ENCODE assay signal across 8 cellular contexts in the genomic region with DNA sequence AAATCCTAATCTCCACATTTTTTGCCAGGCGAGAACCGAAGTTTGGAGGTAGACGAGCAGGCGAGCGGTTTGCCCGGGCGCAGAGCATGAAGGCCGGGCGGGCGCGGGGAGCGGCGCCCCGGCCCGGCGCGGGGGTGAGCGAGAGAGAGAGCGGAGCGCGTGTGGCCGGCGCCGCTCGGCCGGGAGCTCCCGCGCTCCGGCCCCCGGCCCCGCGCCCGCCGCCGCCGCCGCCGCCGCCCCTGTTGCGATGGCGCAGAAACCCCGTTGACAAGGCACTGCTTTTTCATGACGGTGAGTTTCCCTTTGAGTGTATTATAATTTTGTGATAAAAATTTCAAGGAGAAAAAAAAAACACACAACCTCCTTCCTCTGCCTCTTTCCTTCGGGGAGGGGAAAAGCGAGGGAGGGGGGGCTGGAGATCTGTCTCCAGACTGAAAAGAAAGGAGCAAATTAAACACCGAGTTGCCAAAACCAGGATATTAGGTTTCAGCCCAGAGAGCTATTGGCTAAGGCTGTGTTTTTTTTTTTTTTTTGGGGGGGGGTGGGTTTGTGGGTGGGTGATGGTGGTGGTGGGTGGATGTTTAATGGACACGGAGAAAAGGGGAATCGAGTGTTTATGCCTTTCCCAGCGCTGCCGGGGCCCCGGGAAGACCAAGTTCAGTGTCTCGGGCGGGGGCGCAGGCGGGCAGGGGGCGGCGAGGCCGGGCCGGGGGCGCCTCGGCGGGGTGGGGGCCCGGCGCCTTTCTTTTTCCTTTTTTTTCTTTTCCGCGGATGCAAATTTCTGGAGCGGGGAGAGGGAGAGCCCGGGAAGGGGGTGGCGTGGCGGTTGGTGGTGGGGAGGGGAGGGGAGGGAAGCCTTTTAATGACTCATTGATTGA. TPM values are rescaled to one million over a fixed set of nuclear protein-coding genes. Genes with fewer than 3 reads are reported as not detected.
DNase-seq lines count a peak whose midpoint lies in the region; ATAC-seq and TF ChIP-seq lines count a peak whose summit lies in the region.

A gene with protein sequence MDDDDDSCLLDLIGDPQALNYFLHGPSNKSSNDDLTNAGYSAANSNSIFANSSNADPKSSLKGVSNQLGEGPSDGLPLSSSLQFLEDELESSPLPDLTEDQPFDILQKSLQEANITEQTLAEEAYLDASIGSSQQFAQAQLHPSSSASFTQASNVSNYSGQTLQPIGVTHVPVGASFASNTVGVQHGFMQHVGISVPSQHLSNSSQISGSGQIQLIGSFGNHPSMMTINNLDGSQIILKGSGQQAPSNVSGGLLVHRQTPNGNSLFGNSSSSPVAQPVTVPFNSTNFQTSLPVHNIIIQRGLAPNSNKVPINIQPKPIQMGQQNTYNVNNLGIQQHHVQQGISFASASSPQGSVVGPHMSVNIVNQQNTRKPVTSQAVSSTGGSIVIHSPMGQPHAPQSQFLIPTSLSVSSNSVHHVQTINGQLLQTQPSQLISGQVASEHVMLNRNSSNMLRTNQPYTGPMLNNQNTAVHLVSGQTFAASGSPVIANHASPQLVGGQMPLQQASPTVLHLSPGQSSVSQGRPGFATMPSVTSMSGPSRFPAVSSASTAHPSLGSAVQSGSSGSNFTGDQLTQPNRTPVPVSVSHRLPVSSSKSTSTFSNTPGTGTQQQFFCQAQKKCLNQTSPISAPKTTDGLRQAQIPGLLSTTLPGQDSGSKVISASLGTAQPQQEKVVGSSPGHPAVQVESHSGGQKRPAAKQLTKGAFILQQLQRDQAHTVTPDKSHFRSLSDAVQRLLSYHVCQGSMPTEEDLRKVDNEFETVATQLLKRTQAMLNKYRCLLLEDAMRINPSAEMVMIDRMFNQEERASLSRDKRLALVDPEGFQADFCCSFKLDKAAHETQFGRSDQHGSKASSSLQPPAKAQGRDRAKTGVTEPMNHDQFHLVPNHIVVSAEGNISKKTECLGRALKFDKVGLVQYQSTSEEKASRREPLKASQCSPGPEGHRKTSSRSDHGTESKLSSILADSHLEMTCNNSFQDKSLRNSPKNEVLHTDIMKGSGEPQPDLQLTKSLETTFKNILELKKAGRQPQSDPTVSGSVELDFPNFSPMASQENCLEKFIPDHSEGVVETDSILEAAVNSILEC (plus strand): TSS at position 242 of the 878 bp plus-strand sequence. CDS start 39,971 bp downstream, outside the sequence.

- H3K36me3 Mint-ChIP-seq in activated naive CD4-positive, alpha-beta T cell treated with anti-CD3 and anti-CD28 coated beads for 36 hours (ENCODE audit: low read depth) = peaks cover 10% of the 10 kb centered on the region

- TF ChIP-seq POLR2A in gastroesophageal sphincter (IDR thresholded peaks at IDR 0.05) = no peak

- no peaks in the 10 kb centered on the region for H3K9me3 ChIP-seq in MG63
- H3K9me3 ChIP-seq in SK-N-SH = no peaks in the 10 kb centered on the region
- no peaks in the 10 kb centered on the region for H3K9me3 ChIP-seq in gastroesophageal sphincter

- CTCF ChIA-PET in SK-N-SH (lab: Yijun Ruan, JAX) = interaction anchor here (1.5 to 1.9 kb wide), 2 partner anchors 17 to 36 kb away, joined by 4 to 6 read pairs; a partner anchor contains a TSS
- CTCF ChIA-PET in activated naive CD4-positive, alpha-beta T cell treated with anti-CD3 and anti-CD28 coated beads for 36 hours (lab: Charles Lee) = interaction anchor here (1.1 to 1.2 kb wide), 2 partner anchors 11 to 56 kb away, joined by 3 to 4 read pairs; no protein-coding TSS in a partner anchor

- TF ChIP-seq RAD21 in SK-N-SH (IDR thresholded peaks at IDR 0.05; ENCODE audit: low read length) = no peak

- peak within 1 kb of the TSS; percentile 99 for H3K9ac ChIP-seq in SK-N-SH

- peak within 1 kb of the TSS; percentile 81 for H3K4me3 Mint-ChIP-seq in activated naive CD4-positive, alpha-beta T cell treated with anti-CD3 and anti-CD28 coated beads for 36 hours

- no peaks in the 10 kb centered on the region for H4K20me1 ChIP-seq in SK-N-SH (ENCODE audit: insufficient read depth)

- H3K4me2 ChIP-seq in SK-N-SH = peak within 1 kb of the TSS; percentile 82

- peaks cover 17% of the 10 kb centered on the region for H3F3A ChIP-seq in SK-N-SH (replicated peaks; ENCODE audit: insufficient read depth)

- WGBS in SK-N-SH (ENCODE audit: low lambda C conversion rate) = 2% methylated on average over 43 of the region's 70 CpGs
- WGBS in gastroesophageal sphincter (ENCODE audit: low coverage in 1 of 2), 2 donors = 1% methylated on average over 14 to 22 of the region's 70 CpGs

- POLR2A ChIA-PET in SK-N-SH (lab: Yijun Ruan, JAX) = interaction anchor here (0.6 to 4.2 kb wide), 10 partner anchors 10 to 1694 kb away, joined by 3 to 59 read pairs (median 4); a partner anchor contains a TSS

- no peaks in the 10 kb centered on the region for H3K27me3 Mint-ChIP-seq in activated naive CD4-positive, alpha-beta T cell treated with anti-CD3 and anti-CD28 coated beads for 36 hours (ENCODE audit: low read depth)

- peaks cover 63% of the 10 kb centered on the region for H3K79me2 ChIP-seq in SK-N-SH (ENCODE audit: insufficient read depth)

- DNase-seq in Daoy (ENCODE audit: low read depth) (peak; percentile 88), MG63 (peak; percentile 70), SK-N-SH (peak; percentile 86), non-pigmented ciliary epithelial cell (ENCODE audit: low read depth) (peak; percentile 47), substantia nigra (lab: John Stamatoyannopoulos, UW) (peak in 32 of 49 donors; percentile 6 to 80 (median 54))
- peak; percentile 79 for DNase-seq in activated naive CD4-positive, alpha-beta T cell treated with anti-CD3 and anti-CD28 coated beads for 36 hours

- intact Hi-C loops in activated naive CD4-positive, alpha-beta T cell treated with anti-CD3 and anti-CD28 coated beads for 36 hours (cut with micrococcal nuclease) = loop anchor here (1.0 to 5.0 kb wide), 6 partner anchors 8 to 995 kb away; a partner anchor contains a TSS

- H3K9me2 ChIP-seq in SK-N-SH = no peaks in the 10 kb centered on the region

- no peaks in the 10 kb centered on the region for H3K9me3 Mint-ChIP-seq in activated naive CD4-positive, alpha-beta T cell treated with anti-CD3 and anti-CD28 coated beads for 36 hours

- H2AFZ ChIP-seq in SK-N-SH (ENCODE audit: low read depth) = peak within 1 kb of the TSS; percentile 73

- peaks cover 32% of the 10 kb centered on the region for H3K4me1 Mint-ChIP-seq in activated naive CD4-positive, alpha-beta T cell treated with anti-CD3 and anti-CD28 coated beads for 36 hours (ENCODE audit: low read depth)

- no peak for TF ChIP-seq CTCF in SK-N-SH (IDR thresholded peaks at IDR 0.05)
- TF ChIP-seq CTCF in gastroesophageal sphincter (IDR thresholded peaks at IDR 0.05) = no peak

- H3K36me3 ChIP-seq in MG63 (no peaks in the 10 kb centered on the region; the same call in none of the 2 replicates), SK-N-SH (replicated peaks in 1 of 2; ENCODE audit: control insufficient read depth in 1 of 2, insufficient read depth in 2 of 2, low read length in 1 of 2) (no peaks in the 10 kb centered on the region), gastroesophageal sphincter (no peaks in the 10 kb centered on the region)

- H3K27me3 ChIP-seq in MG63 (no peaks in the 10 kb centered on the region), SK-N-SH (ENCODE audit: insufficient read depth) (no peaks in the 10 kb centered on the region), gastroesophageal sphincter (no peaks in the 10 kb centered on the region)

- peak within 1 kb of the TSS; percentile 74 for H3K4me3 ChIP-seq in MG63
- peak within 1 kb of the TSS; percentile 64 to 73 for H3K4me3 ChIP-seq in SK-N-SH (ENCODE audit: low read depth in 2 of 2, low read length in 1 of 2)
- peak within 1 kb of the TSS; percentile 63 to 79 for H3K4me3 ChIP-seq in gastroesophageal sphincter

- H3K4me1 ChIP-seq in SK-N-SH (ENCODE audit: control insufficient read depth in 1 of 2, insufficient read depth in 2 of 2, low read depth in 1 of 2, low read length in 1 of 2) (peaks cover 6 to 22% of the 10 kb centered on the region in 2 experiments), gastroesophageal sphincter (peaks cover 0 to 51% (median 18%) of the 10 kb centered on the region in 3 donors)

- no peak for TF ChIP-seq EP300 in SK-N-SH (IDR thresholded peaks at IDR 0.05; ENCODE audit: borderline replicate concordance in 1 of 2, low read depth in 1 of 2, low read length in 1 of 2)
- TF ChIP-seq EP300 in gastroesophageal sphincter (IDR thresholded peaks at IDR 0.05) = no peak

- ATAC-seq in gastroesophageal sphincter (peak; percentile 39), HG02852 (IDR thresholded peaks at IDR 0.05; ENCODE audit: unreplicated experiment) (no peak)

- peak within 1 kb of the TSS; percentile 100 for H3K27ac Mint-ChIP-seq in activated naive CD4-positive, alpha-beta T cell treated with anti-CD3 and anti-CD28 coated beads for 36 hours

- H3K27ac ChIP-seq in SK-N-SH (ENCODE audit: low read depth in 2 of 2, low read length in 1 of 2) (peak within 1 kb of the TSS; percentile 95), gastroesophageal sphincter (peak within 1 kb of the TSS; percentile 93 to 100 (median 98)), substantia nigra (ENCODE audit: low read depth, low read length, poor library complexity, severe bottlenecking) (peak within 1 kb of the TSS; percentile 100)

TF ChIP-seq in SK-N-SH, 30 proteins besides CTCF, POLR2A, EP300 and RAD21 (continues in another document):
- no peak for TF ChIP-seq FOXM1 (IDR thresholded peaks at IDR 0.05; ENCODE audit: low read depth)
- TF ChIP-seq, protein P1, sequence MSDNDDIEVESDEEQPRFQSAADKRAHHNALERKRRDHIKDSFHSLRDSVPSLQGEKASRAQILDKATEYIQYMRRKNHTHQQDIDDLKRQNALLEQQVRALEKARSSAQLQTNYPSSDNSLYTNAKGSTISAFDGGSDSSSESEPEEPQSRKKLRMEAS (IDR thresholded peaks at IDR 0.05; ENCODE audit: low read depth) = peak; percentile 15; the same call in 1 of the 2 replicates
- TF ChIP-seq NFIC (IDR thresholded peaks at IDR 0.05; ENCODE audit: borderline replicate concordance) = 0 out of 2 replicates have a peak, but pooled peaks have one; percentile 6
- 0 out of 2 replicates have a peak, but pooled peaks have one; percentile 57 for TF ChIP-seq TAF1 (IDR thresholded peaks at IDR 0.05; ENCODE audit: borderline replicate concordance, low read depth, low read length)
- TF ChIP-seq POLR2AphosphoS5 (IDR thresholded peaks at IDR 0.05; ENCODE audit: low read depth, low read length) = peak; percentile 60
- TF ChIP-seq RXRA (IDR thresholded peaks at IDR 0.05; ENCODE audit: borderline replicate concordance, low read depth) = no peak

RNA-seq across cellular contexts. Expression of the gene that starts here (rescaled TPM):
- total RNA-seq in Daoy (2014; rRNA removed; shearing (Covaris generic)) = 2.4 and 3.0 TPM in 2 replicates
- total RNA-seq in MG63 (2014; rRNA removed; shearing (Covaris generic); ENCODE audit: low replicate concordance) = 0.40 and 2.3 TPM in 2 replicates
- polyA plus RNA-seq in SK-N-SH (2012; rRNA removed) = 5.1 and 6.6 TPM in 2 replicates
- polyA plus RNA-seq in SK-N-SH (2012; cell fraction: cytosol; rRNA removed) = 5.2 and 6.2 TPM in 2 replicates
- 7.1 and 11.2 TPM in 2 replicates for polyA plus RNA-seq in SK-N-SH (2012; cell fraction: nucleus; rRNA removed)
- total RNA-seq in activated naive CD4-positive, alpha-beta T cell treated with anti-CD3 and anti-CD28 coated beads for 36 hours = 1 to 10 TPM; 7.8 to 7.9 TPM
- 10 to 100 TPM; 13.9 to 28.5 (median 23.2) TPM for total RNA-seq in gastroesophageal sphincter
